ENCODE assay signal across 1 cellular context in genomic region chr9:126376903-126377342, GRCh38.
TF ChIP-seq lines count a peak whose summit lies in the region.

No MANE protein-coding gene starts in this region.

TF ChIP-seq in IMR-90, 13 proteins besides CTCF, POLR2A, EP300 and RAD21 (continued from another document):
- TF ChIP-seq ELK1 (IDR thresholded peaks at IDR 0.05; ENCODE audit: borderline replicate concordance, low read depth, low read length) (no peak), CEBPB (IDR thresholded peaks at IDR 0.05; ENCODE audit: low read depth, low read length) (no peak), NFE2L2 (IDR thresholded peaks at IDR 0.05; ENCODE audit: low read depth, low read length) (no peak), FOS (IDR thresholded peaks at IDR 0.05; ENCODE audit: low read depth, low read length) (no peak), BHLHE40 (IDR thresholded peaks at IDR 0.05; ENCODE audit: low read depth, low read length) (no peak), CHD1 (IDR thresholded peaks at IDR 0.05; ENCODE audit: low read depth, low read length) (no peak), SMC3 (IDR thresholded peaks at IDR 0.05; ENCODE audit: low read depth, low read length) (no peak), USF2 (IDR thresholded peaks at IDR 0.05; ENCODE audit: low read depth, low read length) (no peak), RFX5 (IDR thresholded peaks at IDR 0.05; ENCODE audit: low read depth, low read length) (no peak), RCOR1 (IDR thresholded peaks at IDR 0.05; ENCODE audit: insufficient replicate concordance, low read length) (no peak), MXI1 (IDR thresholded peaks at IDR 0.05; ENCODE audit: borderline replicate concordance, low read depth, low read length) (no peak), MAZ (IDR thresholded peaks at IDR 0.05; ENCODE audit: borderline replicate concordance, low read depth, low read length) (no peak)
